9 cellular contexts compared by ENCODE assay signal in the genomic region with DNA sequence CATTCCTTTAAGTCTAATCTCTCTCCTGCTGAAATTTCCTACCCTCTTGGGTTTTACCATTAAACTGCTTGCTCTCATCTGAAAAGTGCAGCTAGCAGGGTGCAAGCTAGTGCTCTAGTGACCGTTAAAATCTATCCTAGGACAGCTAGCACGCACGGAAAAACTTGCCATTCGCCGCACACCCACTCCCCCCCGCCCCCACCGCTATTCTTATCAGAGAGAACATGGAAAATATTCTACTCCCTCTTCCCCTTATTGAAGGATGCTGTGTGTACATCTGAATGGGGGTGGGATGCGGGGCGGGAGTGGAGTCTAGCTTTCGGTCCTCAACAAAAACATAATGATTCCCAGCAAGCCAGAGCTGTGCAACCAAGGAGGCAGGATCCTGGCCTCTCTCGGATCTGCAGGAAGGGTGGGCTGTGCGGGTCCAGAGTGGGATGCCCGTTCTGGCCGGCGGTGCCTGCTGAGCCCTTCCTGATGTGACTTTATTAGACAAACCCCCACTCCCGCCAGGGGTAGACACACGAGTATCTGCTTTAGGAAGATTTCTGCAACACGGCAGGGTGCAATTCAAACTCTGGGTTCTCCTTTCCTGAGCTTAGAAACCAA. TPM values are rescaled to one million over a fixed set of nuclear protein-coding genes. Genes with fewer than 3 reads are reported as not detected.
DNase-seq lines count a peak whose midpoint lies in the region; ATAC-seq and TF ChIP-seq lines count a peak whose summit lies in the region.
"Had no signal": no experiment of that assay in that cellular context is flagged by ENCODE, and none has a peak within 500 bp of the region (broad histone marks: within the 10 kb centered on the region; RNA-seq: fewer than 3 reads in every experiment).

No MANE protein-coding gene starts in this region.

- H3K4me3 Mint-ChIP-seq in WTC11 = peak overlapping the region; percentile 72

- intact Hi-C loops in heart left ventricle (cut with DNase I) = loop anchor here in 8 of 10 donors (2.0 to 10.0 kb wide), 10 partner anchors 249 to 1062 kb away; no protein-coding TSS in a partner anchor
- intact Hi-C loops in left ventricle myocardium superior (cut with micrococcal nuclease) = no loop called here

- 12 to 21% (median 14%) methylated on average over 17 to 18 of the region's 18 CpGs for WGBS in heart left ventricle, 4 donors
- 19 to 28% methylated on average over 18 of the region's 18 CpGs for WGBS in tibial nerve, 2 donors

- DNase-seq in heart left ventricle (no peak), left ventricle myocardium superior (no peak), WTC11 (ENCODE audit: low spot score) (no peak), iPS-NIHi11 (ENCODE audit: low spot score) (peak; percentile 45), tibial nerve (ENCODE audit: low spot score in 2 of 2) (no peak), UCSD-AML1 (lab: John Stamatoyannopoulos, UW; ENCODE audit: unreplicated experiment) (no peak), Karpas-422 (no peak), SW480 (ENCODE audit: low spot score) (no peak)

- H2AFZ ChIP-seq in Karpas-422 (ENCODE audit: low read length) = no peak overlapping the region

- H3K9me3 ChIP-seq in heart left ventricle = no peaks in the 10 kb centered on the region
- H3K9me3 ChIP-seq in tibial nerve = no peaks in the 10 kb centered on the region
- no peaks in the 10 kb centered on the region; the same call in 1 of the 2 replicates for H3K9me3 ChIP-seq in Karpas-422 (ENCODE audit: low read length)

- no peak for TF ChIP-seq POLR2A in heart left ventricle (IDR thresholded peaks at IDR 0.05)
- TF ChIP-seq POLR2A in tibial nerve (IDR thresholded peaks at IDR 0.05) = no peak

- H3K27ac ChIP-seq in heart left ventricle (no peak overlapping the region), tibial nerve (no peak overlapping the region), Karpas-422 (ENCODE audit: low read length) (no peak overlapping the region)

- H3K36me3 ChIP-seq in heart left ventricle (no peaks in the 10 kb centered on the region), tibial nerve (no peaks in the 10 kb centered on the region), Karpas-422 (ENCODE audit: insufficient read depth, low read length) (no peaks in the 10 kb centered on the region)

- H3K27me3 Mint-ChIP-seq in WTC11 (ENCODE audit: low read depth) = peaks cover 52% of the 10 kb centered on the region

- POLR2A ChIA-PET in WTC11 (lab: Charles Lee) = interaction anchor here (0.7 kb wide), 1 partner anchor 339 kb away, joined by 4 read pairs; no protein-coding TSS in a partner anchor

- H3K27me3 ChIP-seq in heart left ventricle (peaks cover 29 to 90% (median 67%) of the 10 kb centered on the region in 9 donors), tibial nerve (peaks cover 0 to 60% of the 10 kb centered on the region in 2 donors), Karpas-422 (ENCODE audit: low read length) (no peaks in the 10 kb centered on the region)

- H3K27ac Mint-ChIP-seq in WTC11 = no peak overlapping the region
- H3K27ac Mint-ChIP-seq: activated naive CD4-positive, alpha-beta T cell treated with anti-CD3 and anti-CD28 coated beads, Interleukin-2, amount 50 U/mL, for 72 hours had no signal

- H3K36me3 Mint-ChIP-seq in WTC11 = no peaks in the 10 kb centered on the region

- H3K79me2 ChIP-seq in Karpas-422 (ENCODE audit: low read length) = no peaks in the 10 kb centered on the region

- TF ChIP-seq CTCF in heart left ventricle (IDR thresholded peaks at IDR 0.05) (no peak), WTC11 (IDR thresholded peaks at IDR 0.05) (no peak), tibial nerve (IDR thresholded peaks at IDR 0.05) (no peak)

- peaks cover 10% of the 10 kb centered on the region for H3K4me1 Mint-ChIP-seq in WTC11

- peak in 1 of 4 donors; percentile 5 for ATAC-seq in heart left ventricle
- ATAC-seq in left ventricle myocardium superior = no peak
- ATAC-seq in WTC11 = peak; percentile 1; the same call in 1 of the 2 replicates

- CTCF ChIA-PET in WTC11 (lab: Charles Lee) = interaction anchor here (0.6 to 3.9 kb wide), 38 partner anchors 17 to 1191 kb away, joined by 3 to 43 read pairs (median 5); a partner anchor contains a TSS

- no peak overlapping the region for H3K9ac ChIP-seq in Karpas-422 (ENCODE audit: low read length)

- H3K9me2 ChIP-seq in Karpas-422 (replicated peaks; ENCODE audit: insufficient read depth, low read length) = no peaks in the 10 kb centered on the region

- TF ChIP-seq EP300 in tibial nerve (IDR thresholded peaks at IDR 0.05) = no peak

- H3K4me3 ChIP-seq in heart left ventricle = peak overlapping the region in 11 of 12 donors; percentile 25 to 63 (median 50)
- peak overlapping the region; percentile 19 to 52 (median 49) for H3K4me3 ChIP-seq in tibial nerve
- no peak overlapping the region for H3K4me3 ChIP-seq in Karpas-422 (ENCODE audit: low read length)

- H3K4me1 ChIP-seq in heart left ventricle (peaks cover 5 to 37% (median 24%) of the 10 kb centered on the region in 12 donors), tibial nerve (peaks cover 0 to 43% (median 20%) of the 10 kb centered on the region in 4 donors), Karpas-422 (ENCODE audit: low read length) (no peaks in the 10 kb centered on the region)

- H3K4me2 ChIP-seq in Karpas-422 (ENCODE audit: low read depth, low read length, poor library complexity, severe bottlenecking) = no peak overlapping the region

- no peaks in the 10 kb centered on the region for H3K9me3 Mint-ChIP-seq in WTC11
- H3K9me3 Mint-ChIP-seq: activated naive CD4-positive, alpha-beta T cell treated with anti-CD3 and anti-CD28 coated beads, Interleukin-2, amount 50 U/mL, for 72 hours had no signal

- H4K20me1 ChIP-seq in Karpas-422 (ENCODE audit: insufficient read depth, low read depth, low read length) = no peaks in the 10 kb centered on the region

TF ChIP-seq in WTC11, 78 proteins besides CTCF, POLR2A, EP300 and RAD21:
- TF ChIP-seq, protein P1, sequence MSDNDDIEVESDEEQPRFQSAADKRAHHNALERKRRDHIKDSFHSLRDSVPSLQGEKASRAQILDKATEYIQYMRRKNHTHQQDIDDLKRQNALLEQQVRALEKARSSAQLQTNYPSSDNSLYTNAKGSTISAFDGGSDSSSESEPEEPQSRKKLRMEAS (CRISPR knock-in tag; IDR thresholded peaks at IDR 0.05) = no peak
- TF ChIP-seq NR1H2 (CRISPR knock-in tag; IDR thresholded peaks at IDR 0.05) (no peak), SMAD3 (CRISPR knock-in tag; IDR thresholded peaks at IDR 0.05; ENCODE audit: borderline replicate concordance) (no peak), FOXJ3 (CRISPR knock-in tag; IDR thresholded peaks at IDR 0.05; ENCODE audit: borderline replicate concordance) (no peak), ZNF121 (CRISPR knock-in tag; IDR thresholded peaks at IDR 0.05) (no peak), SMAD4 (CRISPR knock-in tag; IDR thresholded peaks at IDR 0.05) (no peak)
- TF ChIP-seq, protein P2, sequence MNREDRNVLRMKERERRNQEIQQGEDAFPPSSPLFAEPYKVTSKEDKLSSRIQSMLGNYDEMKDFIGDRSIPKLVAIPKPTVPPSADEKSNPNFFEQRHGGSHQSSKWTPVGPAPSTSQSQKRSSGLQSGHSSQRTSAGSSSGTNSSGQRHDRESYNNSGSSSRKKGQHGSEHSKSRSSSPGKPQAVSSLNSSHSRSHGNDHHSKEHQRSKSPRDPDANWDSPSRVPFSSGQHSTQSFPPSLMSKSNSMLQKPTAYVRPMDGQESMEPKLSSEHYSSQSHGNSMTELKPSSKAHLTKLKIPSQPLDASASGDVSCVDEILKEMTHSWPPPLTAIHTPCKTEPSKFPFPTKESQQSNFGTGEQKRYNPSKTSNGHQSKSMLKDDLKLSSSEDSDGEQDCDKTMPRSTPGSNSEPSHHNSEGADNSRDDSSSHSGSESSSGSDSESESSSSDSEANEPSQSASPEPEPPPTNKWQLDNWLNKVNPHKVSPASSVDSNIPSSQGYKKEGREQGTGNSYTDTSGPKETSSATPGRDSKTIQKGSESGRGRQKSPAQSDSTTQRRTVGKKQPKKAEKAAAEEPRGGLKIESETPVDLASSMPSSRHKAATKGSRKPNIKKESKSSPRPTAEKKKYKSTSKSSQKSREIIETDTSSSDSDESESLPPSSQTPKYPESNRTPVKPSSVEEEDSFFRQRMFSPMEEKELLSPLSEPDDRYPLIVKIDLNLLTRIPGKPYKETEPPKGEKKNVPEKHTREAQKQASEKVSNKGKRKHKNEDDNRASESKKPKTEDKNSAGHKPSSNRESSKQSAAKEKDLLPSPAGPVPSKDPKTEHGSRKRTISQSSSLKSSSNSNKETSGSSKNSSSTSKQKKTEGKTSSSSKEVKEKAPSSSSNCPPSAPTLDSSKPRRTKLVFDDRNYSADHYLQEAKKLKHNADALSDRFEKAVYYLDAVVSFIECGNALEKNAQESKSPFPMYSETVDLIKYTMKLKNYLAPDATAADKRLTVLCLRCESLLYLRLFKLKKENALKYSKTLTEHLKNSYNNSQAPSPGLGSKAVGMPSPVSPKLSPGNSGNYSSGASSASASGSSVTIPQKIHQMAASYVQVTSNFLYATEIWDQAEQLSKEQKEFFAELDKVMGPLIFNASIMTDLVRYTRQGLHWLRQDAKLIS (CRISPR knock-in tag; IDR thresholded peaks at IDR 0.05; ENCODE audit: borderline replicate concordance) = no peak
- TF ChIP-seq, protein P3, sequence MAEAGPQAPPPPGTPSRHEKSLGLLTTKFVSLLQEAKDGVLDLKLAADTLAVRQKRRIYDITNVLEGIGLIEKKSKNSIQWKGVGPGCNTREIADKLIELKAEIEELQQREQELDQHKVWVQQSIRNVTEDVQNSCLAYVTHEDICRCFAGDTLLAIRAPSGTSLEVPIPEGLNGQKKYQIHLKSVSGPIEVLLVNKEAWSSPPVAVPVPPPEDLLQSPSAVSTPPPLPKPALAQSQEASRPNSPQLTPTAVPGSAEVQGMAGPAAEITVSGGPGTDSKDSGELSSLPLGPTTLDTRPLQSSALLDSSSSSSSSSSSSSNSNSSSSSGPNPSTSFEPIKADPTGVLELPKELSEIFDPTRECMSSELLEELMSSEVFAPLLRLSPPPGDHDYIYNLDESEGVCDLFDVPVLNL (CRISPR knock-in tag; IDR thresholded peaks at IDR 0.05; ENCODE audit: borderline replicate concordance, low read depth) = no peak

RNA-seq across cellular contexts. Expression of a gene that starts 1.1 kb away (rescaled TPM):
- 1 to 10 TPM in 4 of 9 donors, under 1 TPM in 5; 0.19 to 3.9 (median 0.45) TPM for total RNA-seq in heart left ventricle
- under 1 TPM; 0.19 to 0.36 TPM for polyA plus RNA-seq in heart left ventricle
- total RNA-seq in left ventricle myocardium superior = 0.64 TPM
- total RNA-seq in WTC11 (2021) = 1.7 to 2.1 TPM (median 1.7 TPM) in 3 replicates
- total RNA-seq in tibial nerve = 10 to 100 TPM in 3 of 4 donors, 1 to 10 TPM in 1; 8.5 to 62.1 (median 17.6) TPM
- total RNA-seq in Karpas-422 (2014; rRNA removed; shearing (Covaris generic); ENCODE audit: low replicate concordance) = 0.04 TPM in 1 of 2 replicates, not detected in the other
- total RNA-seq: activated naive CD4-positive, alpha-beta T cell treated with anti-CD3 and anti-CD28 coated beads, Interleukin-2, amount 50 U/mL, for 72 hours had no signal
